8 cellular contexts compared by ENCODE assay signal in genomic region chr15:35545316-35545824, GRCh38. TPM values are rescaled to one million over a fixed set of nuclear protein-coding genes. Genes with fewer than 3 reads are reported as not detected.
DNase-seq lines count a peak whose midpoint lies in the region; FAIRE-seq and TF ChIP-seq lines count a peak whose summit lies in the region.

No MANE protein-coding gene starts in this region.

- no peaks in the 10 kb centered on the region for H4K20me1 ChIP-seq in MM.1S (ENCODE audit: insufficient read depth, low read length)

- H2AFZ ChIP-seq in MM.1S (ENCODE audit: low read length) = peak overlapping the region; percentile 99

- no peak for FAIRE-seq in urothelium cell line (lab: Jason Lieb, UNC)

- peaks cover 2% of the 10 kb centered on the region for H3K9me3 Mint-ChIP-seq in neural crest cell

- no peaks in the 10 kb centered on the region for H3K9me3 ChIP-seq in MM.1S (replicated peaks; ENCODE audit: insufficient read depth, low read length)

- no peaks in the 10 kb centered on the region for H3K36me3 ChIP-seq in MM.1S (replicated peaks; ENCODE audit: insufficient read depth, low read length)

- DNase-seq in NCI-H2171 treated with DMSO at 0.1 percent for 48 hours (lab: John Stamatoyannopoulos, UW) (peak; percentile 74), NCI-H2171 (lab: John Stamatoyannopoulos, UW) (no peak), HCEC 1CT (peak; percentile 63), MM.1S (no peak), fibroblast of the aortic adventitia (ENCODE audit: low read depth) (peak; percentile 71), neural crest cell (ENCODE audit: low read depth, low spot score) (peak; percentile 31), urothelium cell line (ENCODE audit: low spot score) (peak; percentile 36)
- peak; percentile 16 for DNase-seq in activated CD8-positive, alpha-beta memory T cell treated with anti-CD3 and anti-CD28 coated beads, Interleukin-2, amount 50 U/mL, for 4 hours

- peak overlapping the region; percentile 99 for H3K27ac ChIP-seq in MM.1S (ENCODE audit: low read length)

- peaks cover 10% of the 10 kb centered on the region; the same call in 1 of the 2 replicates for H3F3A ChIP-seq in MM.1S (ENCODE audit: insufficient read depth, low read length)

- no peak for TF ChIP-seq CTCF in MM.1S (IDR thresholded peaks at IDR 0.05; ENCODE audit: low read length)
- TF ChIP-seq CTCF in fibroblast of the aortic adventitia (IDR thresholded peaks at IDR 0.05; ENCODE audit: insufficient read depth, low read length) = no peak
- peak; percentile 23 for TF ChIP-seq CTCF in neural crest cell (conservative IDR thresholded peaks at IDR 0.05)

- H3K79me2 ChIP-seq in MM.1S (ENCODE audit: low read length) = no peaks in the 10 kb centered on the region

- peak overlapping the region; percentile 98 for H3K4me3 Mint-ChIP-seq in neural crest cell

- H3K27me3 ChIP-seq in MM.1S (replicated peaks; ENCODE audit: insufficient read depth, low read length) = no peaks in the 10 kb centered on the region

- H3K9ac ChIP-seq in MM.1S (ENCODE audit: low read length) = peak overlapping the region; percentile 98

- H3K4me1 Mint-ChIP-seq in neural crest cell = peaks cover 38% of the 10 kb centered on the region

- H3K9me2 ChIP-seq in MM.1S (replicated peaks; ENCODE audit: insufficient read depth, low read length) = no peaks in the 10 kb centered on the region

- H3K27me3 Mint-ChIP-seq in neural crest cell (ENCODE audit: low read depth) = no peaks in the 10 kb centered on the region

- H3K4me3 ChIP-seq in MM.1S (ENCODE audit: low read length) (peak overlapping the region; percentile 84), fibroblast of the aortic adventitia (ENCODE audit: low read depth, low read length) (peak overlapping the region; percentile 85)

- peak overlapping the region; percentile 72 for H3K4me2 ChIP-seq in MM.1S (ENCODE audit: low read depth, low read length)

- H3K4me1 ChIP-seq in MM.1S (ENCODE audit: low read length) = peaks cover 5% of the 10 kb centered on the region; the same call in 1 of the 2 replicates

- peaks cover 3% of the 10 kb centered on the region for H3K36me3 Mint-ChIP-seq in neural crest cell (ENCODE audit: low read depth)

- peak overlapping the region; percentile 96 for H3K27ac Mint-ChIP-seq in neural crest cell (ENCODE audit: unreplicated experiment)

RNA-seq across cellular contexts. Expression of gene DPH6, which starts 0.6 kb away (rescaled TPM):
- total RNA-seq in fibroblast of the aortic adventitia (ENCODE audit: low replicate concordance) (23.3 and 51.3 TPM in 2 replicates), neural crest cell (18.0 and 20.1 TPM in 2 replicates)

Comparison
In these comparisons a context has a peak if more than half of its experiments do, and no peak if none do; other contexts are left out.
1. DNase-seq: peak in NCI-H2171 treated with DMSO at 0.1 percent for 48 hours (single experiment), HCEC 1CT (single experiment), activated CD8-positive, alpha-beta memory T cell treated with anti-CD3 and anti-CD28 coated beads, Interleukin-2, amount 50 U/mL, for 4 hours (single experiment), fibroblast of the aortic adventitia (single experiment), neural crest cell (single experiment) and urothelium cell line (single experiment); none in NCI-H2171 (single experiment) and MM.1S (single experiment).